ENCODE assay signal across 8 cellular contexts in the genomic region with DNA sequence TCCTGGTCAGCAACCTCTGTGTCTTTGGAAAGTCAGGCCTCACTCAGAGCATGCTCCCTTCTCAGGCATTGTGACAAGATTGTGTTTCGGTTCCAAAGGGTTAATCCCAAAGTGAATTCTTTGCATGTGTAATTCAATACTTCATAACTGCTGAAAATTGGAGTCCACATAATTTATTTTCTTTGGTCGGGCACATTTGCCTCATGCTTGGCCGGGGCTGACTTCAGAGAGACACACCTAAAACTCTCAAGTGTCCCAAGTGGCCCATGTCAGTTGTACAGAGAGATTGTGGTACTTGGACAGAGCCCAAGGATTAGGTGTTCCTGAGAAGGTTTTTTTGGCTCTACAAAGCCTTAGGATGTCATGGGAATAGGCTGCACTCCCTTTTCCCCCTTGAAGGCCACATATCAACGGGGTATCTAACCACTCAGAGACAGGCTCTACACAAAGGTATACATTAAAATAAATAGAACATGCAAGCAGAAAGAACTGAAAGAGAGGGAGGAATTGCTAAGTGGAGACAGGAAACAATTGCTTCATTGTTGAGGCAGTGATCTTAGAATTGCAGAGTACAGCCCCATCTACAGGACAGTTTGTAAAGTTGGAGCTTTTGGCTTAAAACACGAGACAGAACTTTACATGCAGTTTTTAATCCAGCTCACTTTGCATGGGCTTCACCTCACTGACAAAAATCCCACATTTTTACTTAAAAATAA.
A peak's percentile ranks its signal among the peaks of the same experiment; 100 is the strongest.
DNase-seq lines count a peak whose midpoint lies in the region; ATAC-seq and TF ChIP-seq lines count a peak whose summit lies in the region.

No MANE protein-coding gene starts in this region.

- H3K4me3 ChIP-seq in GM06990 (replicated peaks; ENCODE audit: low read depth, low read length) (no peak overlapping the region), esophagus muscularis mucosa (peak overlapping the region in 3 of 4 donors; percentile 5 to 36 (median 27))
- H3K4me3 ChIP-seq in naive thymus-derived CD4-positive, alpha-beta T cell (ENCODE audit: low read length): no peak overlapping the region

- H4K20me1 ChIP-seq in H9 (ENCODE audit: control insufficient read depth, insufficient read depth, insufficient read length): no peaks in the 10 kb centered on the region

- no peaks in the 10 kb centered on the region for H3K23me2 ChIP-seq in H9 (ENCODE audit: insufficient read length, low read depth, low read length, poor library complexity, severe bottlenecking)

- H2BK15ac ChIP-seq in H9 (ENCODE audit: low read depth, low read length): no peak overlapping the region

- no peaks in the 10 kb centered on the region for H3K36me3 Mint-ChIP-seq in H9 (ENCODE audit: insufficient read depth in 1 of 3, low read depth in 3 of 3)
- H3K36me3 Mint-ChIP-seq in naive thymus-derived CD4-positive, alpha-beta T cell: no peaks in the 10 kb centered on the region
- H3K36me3 Mint-ChIP-seq in T-cell: no peaks in the 10 kb centered on the region

- no peak overlapping the region for H4K8ac ChIP-seq in H9 (replicated peaks; ENCODE audit: insufficient read length, low read depth, low read length)

- no peak overlapping the region for H3K4me3 Mint-ChIP-seq in H9
- H3K4me3 Mint-ChIP-seq in naive thymus-derived CD4-positive, alpha-beta T cell: no peak overlapping the region
- H3K4me3 Mint-ChIP-seq in T-cell: no peak overlapping the region

- TF ChIP-seq CTCF in GM06990 (IDR thresholded peaks at IDR 0.05; ENCODE audit: insufficient read depth, low read length, poor library complexity, severe bottlenecking) (peak; percentile 61), H9 (conservative IDR thresholded peaks at IDR 0.05) (peak; percentile 82), LNCAP (IDR thresholded peaks at IDR 0.05) (peak; percentile 42; the same call in 1 of the 2 replicates), esophagus muscularis mucosa (IDR thresholded peaks at IDR 0.05) (peak; percentile 58 to 64 (median 62))

- no peak overlapping the region for H3K9ac ChIP-seq in H9 (ENCODE audit: extremely low read depth, insufficient read length, low read length)

- H3K27me3 Mint-ChIP-seq in H9 (ENCODE audit: low read depth): no peaks in the 10 kb centered on the region
- H3K27me3 Mint-ChIP-seq in naive thymus-derived CD4-positive, alpha-beta T cell: peaks cover 0 to 2% (median 0%) of the 10 kb centered on the region in 5 donors
- no peaks in the 10 kb centered on the region for H3K27me3 Mint-ChIP-seq in T-cell

- H3K4me1 Mint-ChIP-seq in H9 (peaks cover 15 to 17% of the 10 kb centered on the region in 2 experiments), T-cell (peaks cover 0 to 2% (median 0%) of the 10 kb centered on the region in 3 donors)
- H3K4me1 Mint-ChIP-seq in naive thymus-derived CD4-positive, alpha-beta T cell: peaks cover 0 to 11% (median 0%) of the 10 kb centered on the region in 7 donors

- POLR2A ChIA-PET in naive thymus-derived CD4-positive, alpha-beta T cell (lab: Charles Lee): no interaction called here
- POLR2A ChIA-PET in T-cell (lab: Charles Lee): interaction anchor here in 1 of 2 donors (0.6 kb wide), 1 partner anchor 119 kb away, joined by 3 read pairs; no protein-coding TSS in a partner anchor

- no peak for TF ChIP-seq POLR2A in esophagus muscularis mucosa (IDR thresholded peaks at IDR 0.05; ENCODE audit: low read depth)

- no peak overlapping the region for H2BK5ac ChIP-seq in H9 (ENCODE audit: insufficient read length, low read length)

- no peak overlapping the region for H3T11ph ChIP-seq in H9 (ENCODE audit: low read length)

- CTCF ChIA-PET in naive thymus-derived CD4-positive, alpha-beta T cell (lab: Charles Lee): no interaction called here
- CTCF ChIA-PET in T-cell (lab: Charles Lee): interaction anchor here in 1 of 2 donors (0.6 kb wide), 1 partner anchor 1296 kb away, joined by 3 read pairs; no protein-coding TSS in a partner anchor

- H2BK20ac ChIP-seq in H9 (ENCODE audit: low read depth, low read length, poor library complexity, severe bottlenecking): no peak overlapping the region

- DNase-seq in GM06990 (ENCODE audit: extremely low read depth, insufficient read length) (no peak), H9 (no peak), SIG-M5 (lab: John Stamatoyannopoulos, UW) (peak; percentile 15), esophagus muscularis mucosa (ENCODE audit: extremely low spot score) (no peak), T-cell (no peak)
- no peak for DNase-seq in naive thymus-derived CD4-positive, alpha-beta T cell
- DNase-seq in activated CD8-positive, alpha-beta memory T cell treated with anti-CD3 and anti-CD28 coated beads, Interleukin-2, amount 50 U/mL, for 4 hours: no peak

- H2AK5ac ChIP-seq in H9 (ENCODE audit: insufficient read length, low read length): no peak overlapping the region

- no peak overlapping the region for H2BK120ac ChIP-seq in H9 (ENCODE audit: low read depth, low read length, poor library complexity, severe bottlenecking)

- H3K36me3 ChIP-seq in GM06990 (ENCODE audit: control insufficient read depth, insufficient read depth, low read length) (no peaks in the 10 kb centered on the region), esophagus muscularis mucosa (no peaks in the 10 kb centered on the region)
- no peaks in the 10 kb centered on the region for H3K36me3 ChIP-seq in naive thymus-derived CD4-positive, alpha-beta T cell (ENCODE audit: control insufficient read depth in 2 of 3, insufficient read depth in 3 of 3, low read length in 3 of 3)

- ATAC-seq in naive thymus-derived CD4-positive, alpha-beta T cell: peak; percentile 48
- ATAC-seq in T-cell (replicated peaks in 1 of 4): no peak

- peak overlapping the region; percentile 32 for H2AFZ ChIP-seq in H9 (ENCODE audit: low read length)

- no peak overlapping the region for H4K91ac ChIP-seq in H9 (ENCODE audit: insufficient read length, low read depth, low read length)

- no peak for TF ChIP-seq EP300 in esophagus muscularis mucosa (IDR thresholded peaks at IDR 0.05)

- intact Hi-C loops in esophagus muscularis mucosa (cut with DNase I): no loop called here
- intact Hi-C loops in naive thymus-derived CD4-positive, alpha-beta T cell (cut with micrococcal nuclease): no loop called here

- peaks cover 5% of the 10 kb centered on the region; the same call in 1 of the 2 replicates for H3K4me1 ChIP-seq in H9 (ENCODE audit: insufficient read depth, low read length)
- peaks cover 6 to 46% (median 34%) of the 10 kb centered on the region in 4 donors for H3K4me1 ChIP-seq in esophagus muscularis mucosa
- H3K4me1 ChIP-seq in naive thymus-derived CD4-positive, alpha-beta T cell (ENCODE audit: control insufficient read depth in 2 of 2, insufficient read depth in 2 of 2, low read length in 2 of 2): no peaks in the 10 kb centered on the region

- H3K4me2 ChIP-seq in H9 (ENCODE audit: insufficient read depth, insufficient read length, low read length): no peak overlapping the region

- no peak overlapping the region for H4K5ac ChIP-seq in H9 (ENCODE audit: insufficient read length, low read depth, low read length)

- H3K14ac ChIP-seq in H9 (ENCODE audit: insufficient read depth, low read length): no peak overlapping the region

- no peaks in the 10 kb centered on the region for H3K9me3 Mint-ChIP-seq in H9
- peaks cover 0 to 6% (median 0%) of the 10 kb centered on the region in 11 donors for H3K9me3 Mint-ChIP-seq in naive thymus-derived CD4-positive, alpha-beta T cell
- H3K9me3 Mint-ChIP-seq in T-cell: no peaks in the 10 kb centered on the region

- H3K23ac ChIP-seq in H9 (ENCODE audit: insufficient read length, low read depth, low read length): no peak overlapping the region

- H2BK12ac ChIP-seq in H9 (ENCODE audit: insufficient read length, low read depth, low read length): no peak overlapping the region

- no peak overlapping the region; a peak in 1 of 7 replicates for H3K27ac Mint-ChIP-seq in H9
- H3K27ac Mint-ChIP-seq in naive thymus-derived CD4-positive, alpha-beta T cell: no peak overlapping the region
- no peak overlapping the region for H3K27ac Mint-ChIP-seq in T-cell

- no peaks in the 10 kb centered on the region for H3K27me3 ChIP-seq in GM06990 (replicated peaks; ENCODE audit: control insufficient read depth, insufficient read depth, low read length)
- no peaks in the 10 kb centered on the region for H3K27me3 ChIP-seq in H9 (ENCODE audit: insufficient read depth, low read length)
- H3K27me3 ChIP-seq in esophagus muscularis mucosa: no peaks in the 10 kb centered on the region
- H3K27me3 ChIP-seq in naive thymus-derived CD4-positive, alpha-beta T cell (ENCODE audit: control insufficient read depth in 2 of 2, insufficient read depth in 2 of 2, low read length in 2 of 2): no peaks in the 10 kb centered on the region

- H3K79me2 ChIP-seq in H9 (ENCODE audit: insufficient read depth, low read length): no peaks in the 10 kb centered on the region

- no peak overlapping the region for H3K56ac ChIP-seq in H9 (ENCODE audit: insufficient read length, low read depth, low read length)

- no peaks in the 10 kb centered on the region for H3K79me1 ChIP-seq in H9 (ENCODE audit: insufficient read depth, low read depth, low read length, poor library complexity, severe bottlenecking)

- H3K9me3 ChIP-seq in H9 (ENCODE audit: control insufficient read depth, low read depth, low read length) (no peaks in the 10 kb centered on the region), esophagus muscularis mucosa (no peaks in the 10 kb centered on the region)
- H3K9me3 ChIP-seq in naive thymus-derived CD4-positive, alpha-beta T cell (ENCODE audit: control insufficient read depth in 2 of 3, low read length in 3 of 3): no peaks in the 10 kb centered on the region

- H3K27ac ChIP-seq in H9 (ENCODE audit: insufficient read length, low read depth, low read length) (no peak overlapping the region), esophagus muscularis mucosa (replicated peaks in 1 of 4) (peak overlapping the region; percentile 38 to 65 (median 51))
- H3K27ac ChIP-seq in naive thymus-derived CD4-positive, alpha-beta T cell (ENCODE audit: low read depth, low read length): no peak overlapping the region

- WGBS in H9 (ENCODE audit: extremely low coverage, insufficient read length, low lambda C conversion rate): no CpG with 5 or more reads among the region's 5 CpGs
- 10% methylated on average over 5 of the region's 5 CpGs for WGBS in esophagus muscularis mucosa

- no peak overlapping the region for H3K4ac ChIP-seq in H9 (ENCODE audit: low read depth, low read length)

- no peak overlapping the region for H3K18ac ChIP-seq in H9 (ENCODE audit: insufficient read length, low read depth, low read length)

Comparison
In these comparisons a context has a peak if more than half of its experiments do, and no peak if none do; other contexts are left out.
1. H3K4me3 ChIP-seq: peak in esophagus muscularis mucosa (3 of 4); none in GM06990 (single experiment) and naive thymus-derived CD4-positive, alpha-beta T cell (single experiment).
2. H3K27ac ChIP-seq: peak in esophagus muscularis mucosa (4 of 4); none in H9 (single experiment) and naive thymus-derived CD4-positive, alpha-beta T cell (single experiment).
3. Peak in every context shown above with its lines, with median percentiles within 50 percentile points of each other: CTCF ChIP-seq.